Comparison of ENCODE assay signal across 8 cellular contexts in genomic region chr6:107318100-107318736, GRCh38.
A peak's percentile ranks its signal among the peaks of the same experiment; 100 is the strongest.
DNase-seq lines count a peak whose midpoint lies in the region; ATAC-seq and TF ChIP-seq lines count a peak whose summit lies in the region.

No MANE protein-coding gene starts in this region.

- intact Hi-C loops in heart left ventricle (cut with DNase I), result loop anchor here in 7 of 10 donors (2.0 to 10.0 kb wide), 6 partner anchors 141 to 531 kb away; partner anchors contain the start of gene PDSS2 (in 1 of the 7)

- 54 to 57% (median 56%) methylated on average over 9 of the region's 9 CpGs for WGBS in heart left ventricle, 4 donors

- no peaks in the 10 kb centered on the region for H3K9me3 ChIP-seq in heart left ventricle

- no peaks in the 10 kb centered on the region for H3K27me3 ChIP-seq in heart left ventricle

- no peak overlapping the region for H3K4me3 ChIP-seq in heart left ventricle

- no peak for TF ChIP-seq POLR2A in heart left ventricle (IDR thresholded peaks at IDR 0.05)

- no peak overlapping the region for H3K27ac ChIP-seq in heart left ventricle

- ATAC-seq in GM18909 (IDR thresholded peaks at IDR 0.05; ENCODE audit: poor library complexity, unreplicated experiment) (peak; percentile 59), HG03342 (IDR thresholded peaks at IDR 0.05; ENCODE audit: unreplicated experiment) (peak; percentile 77), heart left ventricle (peak; percentile 64 to 95 (median 92)), GM19035 (IDR thresholded peaks at IDR 0.05; ENCODE audit: unreplicated experiment) (no peak)

- DNase-seq in COR-L47 (lab: John Stamatoyannopoulos, UW) (peak; percentile 13), NCI-H774 (lab: John Stamatoyannopoulos, UW) (peak; percentile 61), heart left ventricle (peak in 4 of 5 donors; percentile 41 to 58 (median 49)), retina (peak; percentile 47)
- peak; percentile 27 to 48 for DNase-seq in activated T-cell treated with anti-CD3 and anti-CD28 coated beads, Interleukin-2, amount 50 U/mL, for 48 hours

- H3K4me1 ChIP-seq in heart left ventricle, result peaks cover 0 to 6% (median 0%) of the 10 kb centered on the region in 12 donors

- no peaks in the 10 kb centered on the region for H3K36me3 ChIP-seq in heart left ventricle

- peak; percentile 39 to 77 (median 62) for TF ChIP-seq CTCF in heart left ventricle (IDR thresholded peaks at IDR 0.05)
